ENCODE assay signal across 8 cellular contexts in the genomic region with DNA sequence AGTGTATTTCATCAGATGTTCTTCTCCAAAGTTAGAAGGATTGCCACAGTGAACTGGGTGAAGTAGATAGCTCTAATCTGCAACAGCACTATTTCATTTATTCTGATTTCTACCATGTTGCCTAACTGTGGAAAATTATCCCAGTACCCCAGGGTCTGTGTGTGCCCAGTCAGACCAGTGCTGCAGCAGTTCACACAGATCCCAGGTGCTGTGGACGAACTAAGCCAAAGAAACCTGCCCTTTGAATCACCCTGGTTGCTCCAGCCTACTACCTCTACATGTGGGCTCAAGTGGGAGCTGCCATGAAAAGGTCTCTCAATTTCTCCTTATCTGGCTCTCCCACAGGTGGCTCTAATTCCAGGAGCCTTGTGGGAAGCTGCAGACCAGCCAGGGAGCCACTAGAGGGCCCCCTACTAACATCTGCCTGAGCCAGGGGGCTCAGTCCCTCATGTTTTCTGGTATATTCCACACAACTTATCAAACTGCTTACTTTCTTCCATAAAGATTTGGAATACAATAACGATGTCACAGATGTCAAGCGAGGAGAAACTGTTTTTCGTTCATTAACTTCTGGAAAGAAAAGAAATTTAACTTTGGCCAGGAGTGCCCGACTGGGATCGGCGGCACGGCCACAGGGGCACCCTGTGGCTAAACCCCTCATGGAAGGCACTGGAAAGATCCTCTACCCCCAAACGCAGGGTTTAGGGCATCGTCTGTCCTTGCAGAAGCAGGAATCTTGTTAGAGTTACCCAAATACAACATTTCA. TPM values are rescaled to one million over a fixed set of nuclear protein-coding genes. Genes with fewer than 3 reads are reported as not detected.
A peak's percentile ranks its signal among the peaks of the same experiment; 100 is the strongest.
DNase-seq lines count a peak whose midpoint lies in the region; ATAC-seq and TF ChIP-seq lines count a peak whose summit lies in the region.

No MANE protein-coding gene starts in this region.

- H3K27ac Mint-ChIP-seq in activated B cell treated with CpG ODN at 0.5 μM for 24 hours (no peak overlapping the region), endothelial cell (ENCODE audit: unreplicated experiment) (no peak overlapping the region)
- peak overlapping the region in 3 of 10 donors; percentile 11 to 60 (median 30) for H3K27ac Mint-ChIP-seq in naive thymus-derived CD8-positive, alpha-beta T cell

- POLR2A ChIA-PET in activated B cell treated with CpG ODN at 0.5 μM for 24 hours (lab: Charles Lee) = interaction anchor here (0.9 to 1.4 kb wide), 2 partner anchors 54 to 103 kb away, joined by 3 read pairs; no protein-coding TSS in a partner anchor
- POLR2A ChIA-PET in naive thymus-derived CD8-positive, alpha-beta T cell (lab: Charles Lee) = interaction anchor here (0.6 kb wide), 1 partner anchor 30 kb away, joined by 3 read pairs; no protein-coding TSS in a partner anchor

- no peaks in the 10 kb centered on the region for H3K27me3 Mint-ChIP-seq in activated B cell treated with CpG ODN at 0.5 μM for 24 hours
- no peaks in the 10 kb centered on the region for H3K27me3 Mint-ChIP-seq in endothelial cell (ENCODE audit: unreplicated experiment)
- no peaks in the 10 kb centered on the region for H3K27me3 Mint-ChIP-seq in naive thymus-derived CD8-positive, alpha-beta T cell

- CTCF ChIA-PET in activated B cell treated with CpG ODN at 0.5 μM for 24 hours (lab: Charles Lee) = interaction anchor here (0.8 to 5.7 kb wide), 12 partner anchors 9 to 1417 kb away, joined by 3 to 57 read pairs (median 4); a partner anchor contains a TSS

- no peak for TF ChIP-seq POLR2A in GM18505 (IDR thresholded peaks at IDR 0.05; ENCODE audit: borderline replicate concordance, extremely low read depth, insufficient read depth, insufficient read length)

- H3K36me3 Mint-ChIP-seq in activated B cell treated with CpG ODN at 0.5 μM for 24 hours (ENCODE audit: low read depth) (no peaks in the 10 kb centered on the region), endothelial cell (ENCODE audit: low read depth, unreplicated experiment) (no peaks in the 10 kb centered on the region)
- no peaks in the 10 kb centered on the region for H3K36me3 Mint-ChIP-seq in naive thymus-derived CD8-positive, alpha-beta T cell

- intact Hi-C loops in activated B cell treated with CpG ODN at 0.5 μM for 24 hours (cut with micrococcal nuclease) = loop anchor here (1.0 to 2.0 kb wide), 7 partner anchors 27 to 1058 kb away; no protein-coding TSS in a partner anchor

- peaks cover 3% of the 10 kb centered on the region for H3K4me1 Mint-ChIP-seq in activated B cell treated with CpG ODN at 0.5 μM for 24 hours
- H3K4me1 Mint-ChIP-seq in endothelial cell (ENCODE audit: unreplicated experiment) = no peaks in the 10 kb centered on the region
- H3K4me1 Mint-ChIP-seq in naive thymus-derived CD8-positive, alpha-beta T cell = peaks cover 0 to 7% (median 0%) of the 10 kb centered on the region in 4 donors

- DNase-seq in CD1c-positive myeloid dendritic cell (ENCODE audit: extremely low spot score) (peak; percentile 58), GM19240 (ENCODE audit: insufficient read length, low spot score) (peak; percentile 22), NCI-H1930 (lab: John Stamatoyannopoulos, UW) (peak; percentile 28 to 53), activated B cell treated with CpG ODN at 0.5 μM for 24 hours (peak; percentile 28), endothelial cell (ENCODE audit: low spot score) (peak; percentile 77), SK-N-DZ (ENCODE audit: low spot score) (no peak)
- DNase-seq in naive thymus-derived CD8-positive, alpha-beta T cell = peak; percentile 10 to 75 (median 48)

- no peaks in the 10 kb centered on the region for H3K9me3 Mint-ChIP-seq in activated B cell treated with CpG ODN at 0.5 μM for 24 hours
- H3K9me3 Mint-ChIP-seq in endothelial cell (ENCODE audit: unreplicated experiment) = no peaks in the 10 kb centered on the region
- H3K9me3 Mint-ChIP-seq in naive thymus-derived CD8-positive, alpha-beta T cell = no peaks in the 10 kb centered on the region

- ATAC-seq in activated B cell treated with CpG ODN at 0.5 μM for 24 hours (ENCODE audit: low read depth) (peak; percentile 81), GM18505 (IDR thresholded peaks at IDR 0.05; ENCODE audit: unreplicated experiment) (no peak)
- peak; percentile 74 to 82 for ATAC-seq in naive thymus-derived CD8-positive, alpha-beta T cell

- no peak overlapping the region for H3K4me3 Mint-ChIP-seq in activated B cell treated with CpG ODN at 0.5 μM for 24 hours
- H3K4me3 Mint-ChIP-seq in endothelial cell (ENCODE audit: unreplicated experiment) = no peak overlapping the region
- no peak overlapping the region for H3K4me3 Mint-ChIP-seq in naive thymus-derived CD8-positive, alpha-beta T cell

- TF ChIP-seq CTCF in activated B cell treated with CpG ODN at 0.5 μM for 24 hours (IDR thresholded peaks at IDR 0.05) = peak; percentile 83
- peak; percentile 68 for TF ChIP-seq CTCF in endothelial cell (IDR thresholded peaks at IDR 0.05; ENCODE audit: unreplicated experiment)

RNA-seq across cellular contexts. Expression of a gene that starts 31.6 kb away (rescaled TPM):
- total RNA-seq in activated B cell treated with CpG ODN at 0.5 μM for 24 hours (57.6 and 58.1 TPM in 2 replicates), endothelial cell (ENCODE audit: unreplicated experiment) (not detected)
- 1 to 10 TPM; 2.2 to 3.0 TPM for total RNA-seq in naive thymus-derived CD8-positive, alpha-beta T cell
- polyA plus RNA-seq in naive thymus-derived CD8-positive, alpha-beta T cell = 1 to 10 TPM; 6.0 to 7.0 (median 6.3) TPM
- polyA plus RNA-seq in SK-N-DZ (2014; cell fraction: cytosol; rRNA removed) = not detected in 2 replicates
- not detected in 2 replicates for polyA plus RNA-seq in SK-N-DZ (2014; cell fraction: nucleus; rRNA removed)

Comparison
In these comparisons a context has a peak if more than half of its experiments do, and no peak if none do; other contexts are left out.
1. RNA of a gene that starts 31.6 kb away (total RNA-seq): 57.6 to 58.1 TPM in activated B cell treated with CpG ODN at 0.5 μM for 24 hours; 2.2 to 3.0 TPM in naive thymus-derived CD8-positive, alpha-beta T cell and not detected in endothelial cell (single experiment); every median in the first group is over 10 times any median in the second.